10 cellular contexts compared by ENCODE assay signal in genomic region chr6:36734486-36735060, GRCh38. TPM values are rescaled to one million over a fixed set of nuclear protein-coding genes. Genes with fewer than 3 reads are reported as not detected.
DNase-seq lines count a peak whose midpoint lies in the region; FAIRE-seq and TF ChIP-seq lines count a peak whose summit lies in the region.
"Had no signal": no experiment of that assay in that cellular context is flagged by ENCODE, and none has a peak within 500 bp of the region (broad histone marks: within the 10 kb centered on the region; RNA-seq: fewer than 3 reads in every experiment).

No MANE protein-coding gene starts in this region.

- H2AK5ac ChIP-seq in mesenchymal stem cell (ENCODE audit: low read length, severe bottlenecking) = no peak overlapping the region

- 85% methylated on average over 7 of the region's 7 CpGs for WGBS in mesenchymal stem cell
- 73 to 80% methylated on average over 1 to 7 of the region's 7 CpGs for WGBS in tibial nerve, 2 donors

- H3K9ac ChIP-seq in astrocyte (ENCODE audit: low read length) (peak overlapping the region; percentile 12), mesenchymal stem cell (ENCODE audit: low read length) (peak overlapping the region; percentile 84)

- H3K4me1 Mint-ChIP-seq in activated naive CD4-positive, alpha-beta T cell treated with anti-CD3 and anti-CD28 coated beads for 36 hours (ENCODE audit: low read depth) = peaks cover 28% of the 10 kb centered on the region
- H3K4me1 Mint-ChIP-seq in astrocyte (ENCODE audit: low read depth, unreplicated experiment) = peaks cover 5% of the 10 kb centered on the region

- CTCF ChIA-PET in activated naive CD4-positive, alpha-beta T cell treated with anti-CD3 and anti-CD28 coated beads for 36 hours (lab: Charles Lee) = interaction anchor here (0.5 to 2.3 kb wide), 8 partner anchors 19 to 432 kb away, joined by 3 to 15 read pairs (median 3); no protein-coding TSS in a partner anchor

- H3K79me1 ChIP-seq in mesenchymal stem cell (replicated peaks; ENCODE audit: low read length, poor library complexity, severe bottlenecking) = no peaks in the 10 kb centered on the region

- H3K27ac Mint-ChIP-seq in activated naive CD4-positive, alpha-beta T cell treated with anti-CD3 and anti-CD28 coated beads for 36 hours = peak overlapping the region; percentile 91
- H3K27ac Mint-ChIP-seq in astrocyte (ENCODE audit: unreplicated experiment) = peak overlapping the region; percentile 41

- no peaks in the 10 kb centered on the region for H3K36me3 ChIP-seq in astrocyte (ENCODE audit: insufficient read depth, low read length)
- H3K36me3 ChIP-seq in mesenchymal stem cell (ENCODE audit: control insufficient read depth in 1 of 2, insufficient read depth in 2 of 2, low read depth in 1 of 2, low read length in 2 of 2) = no peaks in the 10 kb centered on the region
- H3K36me3 ChIP-seq in tibial nerve = no peaks in the 10 kb centered on the region

- DNase-seq in activated naive CD4-positive, alpha-beta T cell treated with anti-CD3 and anti-CD28 coated beads for 36 hours = no peak
- DNase-seq in activated naive CD4-positive, alpha-beta T cell (lab: John Stamatoyannopoulos, UW) = no peak
- no peak for DNase-seq in astrocyte (ENCODE audit: low read depth)
- DNase-seq in mesenchymal stem cell = no peak
- no peak for DNase-seq in tibial nerve (ENCODE audit: low spot score in 2 of 2)
- DNase-seq in SW 1271 (lab: John Stamatoyannopoulos, UW) = no peak
- no peak for DNase-seq in 8988T
- no peak for DNase-seq in ecto neural progenitor cell (ENCODE audit: low spot score)
- DNase-seq: KBM-7, NCI-H510A treated with DMSO at 0.1 percent for 48 hours had no signal

- no peak overlapping the region for H4K91ac ChIP-seq in mesenchymal stem cell (ENCODE audit: low read length)

- H3K4ac ChIP-seq in mesenchymal stem cell (ENCODE audit: low read depth in 1 of 2, low read length in 2 of 2) = no peak overlapping the region

- no peak overlapping the region for H3K14ac ChIP-seq in mesenchymal stem cell (ENCODE audit: low read length in 2 of 2)

- no peak overlapping the region for H3K18ac ChIP-seq in mesenchymal stem cell (ENCODE audit: low read depth in 1 of 2, low read length in 2 of 2)

- peak overlapping the region; percentile 59 for H3K4me3 Mint-ChIP-seq in activated naive CD4-positive, alpha-beta T cell treated with anti-CD3 and anti-CD28 coated beads for 36 hours
- no peak overlapping the region for H3K4me3 Mint-ChIP-seq in astrocyte (ENCODE audit: unreplicated experiment)

- no peaks in the 10 kb centered on the region for H3K27me3 Mint-ChIP-seq in activated naive CD4-positive, alpha-beta T cell treated with anti-CD3 and anti-CD28 coated beads for 36 hours (ENCODE audit: low read depth)
- peaks cover 32% of the 10 kb centered on the region for H3K27me3 Mint-ChIP-seq in astrocyte (ENCODE audit: low read depth, unreplicated experiment)

- no peaks in the 10 kb centered on the region for H3K9me3 Mint-ChIP-seq in activated naive CD4-positive, alpha-beta T cell treated with anti-CD3 and anti-CD28 coated beads for 36 hours
- no peaks in the 10 kb centered on the region for H3K9me3 Mint-ChIP-seq in astrocyte (ENCODE audit: unreplicated experiment)

- no peak overlapping the region for H2BK5ac ChIP-seq in mesenchymal stem cell (ENCODE audit: low read depth, low read length, poor library complexity, severe bottlenecking)

- intact Hi-C loops in activated naive CD4-positive, alpha-beta T cell treated with anti-CD3 and anti-CD28 coated beads for 36 hours (cut with micrococcal nuclease) = loop anchor here (1.0 kb wide), 3 partner anchors 21 to 111 kb away; no protein-coding TSS in a partner anchor

- TF ChIP-seq EP300 in tibial nerve (IDR thresholded peaks at IDR 0.05) = no peak

- FAIRE-seq in astrocyte (lab: Jason Lieb, UNC) = no peak

- peak overlapping the region; percentile 21 for H3K4me3 ChIP-seq in astrocyte (ENCODE audit: insufficient read depth, low read depth, low read length)
- H3K4me3 ChIP-seq in mesenchymal stem cell (ENCODE audit: insufficient read depth in 1 of 2, low read depth in 1 of 2, low read length in 2 of 2) = peak overlapping the region in 1 of 2 experiments; percentile 72
- peak overlapping the region in 1 of 4 donors; percentile 29 for H3K4me3 ChIP-seq in tibial nerve

- no peak overlapping the region for H3K23ac ChIP-seq in mesenchymal stem cell (ENCODE audit: low read length in 2 of 2)

- H4K8ac ChIP-seq in mesenchymal stem cell (ENCODE audit: low read length) = peak overlapping the region; percentile 35

- H3K9me3 ChIP-seq in astrocyte (ENCODE audit: insufficient read depth, low read depth, low read length) (no peaks in the 10 kb centered on the region), mesenchymal stem cell (ENCODE audit: control insufficient read depth, low read length) (no peaks in the 10 kb centered on the region), tibial nerve (no peaks in the 10 kb centered on the region)

- H2AFZ ChIP-seq in astrocyte (ENCODE audit: low read depth, low read length) (peak overlapping the region; percentile 58), mesenchymal stem cell (ENCODE audit: low read depth, low read length) (no peak overlapping the region)

- no peak for TF ChIP-seq CTCF in astrocyte (IDR thresholded peaks at IDR 0.05; ENCODE audit: insufficient read depth, low read depth, low read length)
- no peak for TF ChIP-seq CTCF in tibial nerve (IDR thresholded peaks at IDR 0.05)

- no peak for TF ChIP-seq POLR2A in tibial nerve (IDR thresholded peaks at IDR 0.05)

- no peak overlapping the region for H3K27ac ChIP-seq in astrocyte (ENCODE audit: low read depth, low read length)
- H3K27ac ChIP-seq in mesenchymal stem cell (ENCODE audit: low read length, poor library complexity, severe bottlenecking) = no peak overlapping the region
- peak overlapping the region in 3 of 4 donors; percentile 21 to 85 (median 76) for H3K27ac ChIP-seq in tibial nerve

- H3K27me3 ChIP-seq in astrocyte (ENCODE audit: insufficient read depth, low read length) = peaks cover 2% of the 10 kb centered on the region
- H3K27me3 ChIP-seq in mesenchymal stem cell (ENCODE audit: control insufficient read depth in 1 of 2, insufficient read depth in 1 of 2, low read length in 2 of 2) = peaks cover 0 to 16% of the 10 kb centered on the region in 2 experiments
- H3K27me3 ChIP-seq in tibial nerve = no peaks in the 10 kb centered on the region

- no peak overlapping the region for H2BK15ac ChIP-seq in mesenchymal stem cell (ENCODE audit: low read depth, poor library complexity, severe bottlenecking)

- H3K4me2 ChIP-seq in astrocyte (ENCODE audit: low read length) (peak overlapping the region; percentile 66), mesenchymal stem cell (ENCODE audit: low read length, poor library complexity, severe bottlenecking) (no peak overlapping the region)

- H2BK120ac ChIP-seq in mesenchymal stem cell (ENCODE audit: low read depth, low read length) = no peak overlapping the region

- H3K36me3 Mint-ChIP-seq in activated naive CD4-positive, alpha-beta T cell treated with anti-CD3 and anti-CD28 coated beads for 36 hours (ENCODE audit: low read depth) = peaks cover 1% of the 10 kb centered on the region
- H3K36me3 Mint-ChIP-seq in astrocyte (ENCODE audit: low read depth, unreplicated experiment) = no peaks in the 10 kb centered on the region

- H4K20me1 ChIP-seq in astrocyte (ENCODE audit: insufficient read depth, low read length) = no peaks in the 10 kb centered on the region

- H3K4me1 ChIP-seq in astrocyte (ENCODE audit: insufficient read depth, low read length) (peaks cover 6% of the 10 kb centered on the region), mesenchymal stem cell (ENCODE audit: control insufficient read depth, insufficient read depth, low read depth, low read length) (peaks cover 13% of the 10 kb centered on the region), tibial nerve (peaks cover 0 to 22% (median 10%) of the 10 kb centered on the region in 4 donors)

- no peaks in the 10 kb centered on the region for H3K79me2 ChIP-seq in astrocyte (ENCODE audit: insufficient read depth, low read length)

- H2BK12ac ChIP-seq in mesenchymal stem cell (ENCODE audit: low read length in 2 of 2) = no peak overlapping the region

RNA-seq across cellular contexts. Expression of gene RAB44, which starts 36.9 kb away (rescaled TPM):
- total RNA-seq in activated naive CD4-positive, alpha-beta T cell treated with anti-CD3 and anti-CD28 coated beads for 36 hours = under 1 TPM in 1 of 2 experiments, not detected in 1; 0.05 TPM
- 0.14 and 0.16 TPM in 2 replicates for total RNA-seq in astrocyte
- polyA plus RNA-seq in mesenchymal stem cell (2013, experiment 1 of 2) = 0.01 TPM
- polyA plus RNA-seq in mesenchymal stem cell (2013, experiment 2 of 2) = 0.01 TPM
- total RNA-seq in tibial nerve = 1 to 10 TPM in 1 of 4 donors, under 1 TPM in 3; 0.30 to 1.0 (median 0.63) TPM

RNA-seq across cellular contexts. Expression of gene CDKN1A, which starts 56.1 kb away (rescaled TPM):
- total RNA-seq in activated naive CD4-positive, alpha-beta T cell treated with anti-CD3 and anti-CD28 coated beads for 36 hours = 10 to 100 TPM; 90.1 to 92.3 TPM
- total RNA-seq in astrocyte = 932 and 1,014 TPM in 2 replicates
- polyA plus RNA-seq in mesenchymal stem cell (2013, experiment 1 of 2) = 604 TPM
- 615 TPM for polyA plus RNA-seq in mesenchymal stem cell (2013, experiment 2 of 2)
- total RNA-seq in tibial nerve = 100 to 1,000 TPM; 112 to 142 (median 124) TPM

Comparison
In these comparisons a context has a peak if more than half of its experiments do, and no peak if none do; other contexts are left out.
1. H3K27ac ChIP-seq: peak in tibial nerve (3 of 4); none in astrocyte (single experiment) and mesenchymal stem cell (single experiment).